23 cellular contexts compared by ENCODE assay signal in the genomic region with DNA sequence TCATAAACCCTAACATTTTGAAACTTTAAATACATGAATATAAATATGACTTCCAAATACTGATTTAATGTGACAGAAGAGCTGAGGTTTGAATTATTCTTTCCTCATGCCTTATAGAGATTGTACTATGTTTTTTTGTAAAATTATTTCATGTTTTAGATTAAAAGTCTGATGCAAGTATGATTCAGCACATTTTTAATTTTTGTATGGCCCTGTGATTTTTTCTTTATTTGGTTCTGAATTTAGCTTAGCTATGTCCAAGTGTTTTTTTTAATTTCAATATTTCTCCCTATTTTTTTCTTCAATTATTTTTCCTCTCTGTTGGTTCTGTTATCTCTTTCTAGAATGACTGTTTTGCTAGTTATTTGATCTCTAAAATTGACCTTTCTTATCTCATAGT.
"Had no signal": no experiment of that assay in that cellular context is flagged by ENCODE, and none has a peak within 500 bp of the region (broad histone marks: within the 10 kb centered on the region; RNA-seq: fewer than 3 reads in every experiment).

No MANE protein-coding gene starts in this region.

- H3K27ac ChIP-seq: colonic mucosa, epithelial cell of prostate, neural progenitor cell, prostate gland, right atrium auricular region, sigmoid colon, suprapubic skin, transverse colon, upper lobe of right lung, uterus had no signal

- H3K9ac ChIP-seq: neural progenitor cell had no signal

- H3K4me1 ChIP-seq: colonic mucosa, neural progenitor cell, prostate gland, right atrium auricular region, sigmoid colon, suprapubic skin, transverse colon, upper lobe of right lung, uterus had no signal

- H3K27me3 ChIP-seq: colonic mucosa, neural progenitor cell, right atrium auricular region, sigmoid colon, suprapubic skin, transverse colon, upper lobe of right lung, uterus had no signal

- H3K9me3 ChIP-seq: colonic mucosa, mucosa of descending colon, prostate gland, right atrium auricular region, sigmoid colon, suprapubic skin, transverse colon, upper lobe of right lung, uterus had no signal

- H2AFZ ChIP-seq: neural progenitor cell had no signal

- ATAC-seq: esophagus mucosa; left lobe of liver; mucosa of descending colon; natural killer cell treated with Interleukin-12 subunit alpha and Interleukin-12 subunit beta and Interleukin-15 and Interleukin-18, amount 100 ng/mL, for 72 hours; stimulated activated memory B cell treated with anti-CD40 and anti-IgM and Interleukin-4, amounts not matched to agents 10 μg/mL and 1 μg/mL and 100 μg/mL, for 72 hours; upper lobe of right lung had no signal

- H3K4me2 ChIP-seq: neural progenitor cell had no signal

- FAIRE-seq: keratinocyte had no signal

- H3K4me3 ChIP-seq: colonic mucosa, lung, mucosa of descending colon, neural progenitor cell, prostate gland, right atrium auricular region, sigmoid colon, suprapubic skin, transverse colon, upper lobe of right lung, uterus had no signal

- DNase-seq: colonic mucosa; effector CD8-positive, alpha-beta T cell; endodermal cell; head of caudate nucleus; mucosa of descending colon; naive B cell; nucleus accumbens; sigmoid colon; stimulated activated CD4-positive, alpha-beta T cell treated with anti-CD3 and anti-CD28 coated beads, Interleukin-4, amount 100 ng/mL, for 4 hours; transverse colon; upper lobe of right lung; uterus had no signal

- H3K36me3 ChIP-seq: colonic mucosa, prostate gland, right atrium auricular region, sigmoid colon, suprapubic skin, transverse colon, upper lobe of right lung, uterus had no signal
